Comparison of ENCODE assay signal across 22 cellular contexts in genomic region chr1:3163356-3163755, GRCh38.
"Had no signal": no experiment of that assay in that cellular context is flagged by ENCODE, and none has a peak within 500 bp of the region (broad histone marks: within the 10 kb centered on the region; RNA-seq: fewer than 3 reads in every experiment).

No MANE protein-coding gene starts in this region.

- H3K4me1 Mint-ChIP-seq: central memory CD8-positive, alpha-beta T cell; mesothelial cell of epicardium; natural killer cell had no signal

- H3K36me3 ChIP-seq: esophagus muscularis mucosa, gastrocnemius medialis, heart right ventricle, ovary, right atrium auricular region, sigmoid colon, stomach had no signal

- H3K9me3 ChIP-seq: esophagus muscularis mucosa, gastrocnemius medialis, heart right ventricle, ovary, right atrium auricular region, sigmoid colon, stomach had no signal

- H3K9me3 Mint-ChIP-seq: central memory CD8-positive, alpha-beta T cell; dendritic cell treated with granulocyte-macrophage colony-stimulating factor and Interleukin-4, amounts not matched to agents 40 ng/mL and 50 ng/mL, for 4 days; effector memory CD8-positive, alpha-beta T cell; mesothelial cell of epicardium; natural killer cell; neural crest cell had no signal

- H3K27me3 ChIP-seq: ovary, right atrium auricular region had no signal

- ATAC-seq: effector memory CD8-positive, alpha-beta T cell; gastrocnemius medialis; heart right ventricle; left ventricle myocardium superior; natural killer cell had no signal

- H3K36me3 Mint-ChIP-seq: mesothelial cell of epicardium, natural killer cell had no signal

- H3K27ac ChIP-seq: epithelial cell of prostate, esophagus muscularis mucosa, gastrocnemius medialis, heart right ventricle, ovary, right atrium auricular region, sigmoid colon, skin epidermis, stomach had no signal

- H3K4me1 ChIP-seq: gastrocnemius medialis, right atrium auricular region, sigmoid colon had no signal

- H3K4me3 ChIP-seq: esophagus muscularis mucosa, gastrocnemius medialis, heart right ventricle, ovary, right atrium auricular region, sigmoid colon, skin epidermis, stomach had no signal

- DNase-seq: effector memory CD8-positive, alpha-beta T cell; gastrocnemius medialis; heart right ventricle; hypothalamus; islet precursor cell; left ventricle myocardium superior; natural killer cell; nucleus accumbens; ovary; sigmoid colon; stimulated activated CD4-positive, alpha-beta T cell treated with anti-CD3 and anti-CD28 coated beads, Interleukin-12 subunit alpha, Interleukin-12 subunit beta, amount 100 ng/mL, for 4 hours; stimulated activated naive CD4-positive, alpha-beta T cell; stomach; substantia nigra had no signal

- H3K27ac Mint-ChIP-seq: dendritic cell treated with granulocyte-macrophage colony-stimulating factor and Interleukin-4, amounts not matched to agents 40 ng/mL and 50 ng/mL, for 4 days; effector memory CD8-positive, alpha-beta T cell; mesothelial cell of epicardium; natural killer cell had no signal

- H3K4me3 Mint-ChIP-seq: central memory CD8-positive, alpha-beta T cell; dendritic cell treated with granulocyte-macrophage colony-stimulating factor and Interleukin-4, amounts not matched to agents 40 ng/mL and 50 ng/mL, for 4 days; effector memory CD8-positive, alpha-beta T cell; mesothelial cell of epicardium; natural killer cell; neural crest cell had no signal
